8 cellular contexts compared by ENCODE assay signal in the genomic region with DNA sequence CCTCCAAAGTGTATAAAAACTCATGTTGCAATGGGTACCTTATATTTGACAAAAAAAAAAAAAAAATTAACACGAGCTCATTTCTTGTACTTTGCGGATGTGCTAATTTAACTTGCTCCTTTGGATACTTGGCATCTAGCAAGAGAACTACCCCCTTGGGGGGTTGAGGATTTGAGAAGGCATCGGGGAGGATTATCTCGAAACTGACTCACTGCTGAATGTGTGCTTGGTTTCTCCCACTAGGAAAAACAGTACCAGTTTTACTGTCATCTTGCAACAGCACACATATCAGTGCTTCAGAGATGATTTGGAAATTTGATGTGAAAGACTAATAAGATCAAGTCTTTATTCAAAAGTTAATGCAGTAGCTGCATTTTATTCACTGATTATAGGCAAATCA. TPM values are rescaled to one million over a fixed set of nuclear protein-coding genes. Genes with fewer than 3 reads are reported as not detected.
DNase-seq lines count a peak whose midpoint lies in the region; ATAC-seq and TF ChIP-seq lines count a peak whose summit lies in the region.

No MANE protein-coding gene starts in this region.

- H3K9me3 Mint-ChIP-seq in activated T-cell treated with anti-CD3 and anti-CD28 coated beads, Interleukin-2, amount 50 U/mL, for 4 hours: no peaks in the 10 kb centered on the region
- no peaks in the 10 kb centered on the region for H3K9me3 Mint-ChIP-seq in activated CD4-positive, alpha-beta memory T cell treated with anti-CD3 and anti-CD28 coated beads, Interleukin-2, amount 10 ng/mL, durations not matched to agents 7 days and 5 days

- H3K4me1 Mint-ChIP-seq in activated T-cell treated with anti-CD3 and anti-CD28 coated beads, Interleukin-2, amount 50 U/mL, for 4 hours (ENCODE audit: low read depth): peaks cover 17% of the 10 kb centered on the region
- H3K4me1 Mint-ChIP-seq in activated CD4-positive, alpha-beta memory T cell treated with anti-CD3 and anti-CD28 coated beads, Interleukin-2, amount 10 ng/mL, durations not matched to agents 7 days and 5 days: peaks cover 30% of the 10 kb centered on the region

- H3K4me3 Mint-ChIP-seq in activated T-cell treated with anti-CD3 and anti-CD28 coated beads, Interleukin-2, amount 50 U/mL, for 4 hours: peak overlapping the region; percentile 98
- H3K4me3 Mint-ChIP-seq in activated CD4-positive, alpha-beta memory T cell treated with anti-CD3 and anti-CD28 coated beads, Interleukin-2, amount 10 ng/mL, durations not matched to agents 7 days and 5 days: peak overlapping the region; percentile 94

- H3K4me1 ChIP-seq in iPS-20b (ENCODE audit: insufficient read depth, low read length) (no peaks in the 10 kb centered on the region; the same call in 1 of the 2 replicates), tibial nerve (peaks cover 0 to 11% (median 3%) of the 10 kb centered on the region in 4 donors)

- H3K27me3 Mint-ChIP-seq in activated T-cell treated with anti-CD3 and anti-CD28 coated beads, Interleukin-2, amount 50 U/mL, for 4 hours (ENCODE audit: low read depth): no peaks in the 10 kb centered on the region
- no peaks in the 10 kb centered on the region for H3K27me3 Mint-ChIP-seq in activated CD4-positive, alpha-beta memory T cell treated with anti-CD3 and anti-CD28 coated beads, Interleukin-2, amount 10 ng/mL, durations not matched to agents 7 days and 5 days

- POLR2A ChIA-PET in activated CD4-positive, alpha-beta memory T cell treated with anti-CD3 and anti-CD28 coated beads, Interleukin-2, amount 10 ng/mL, durations not matched to agents 7 days and 5 days (lab: Charles Lee): interaction anchor here (0.6 to 1.8 kb wide), 15 partner anchors 12 to 910 kb away, joined by 3 to 6 read pairs (median 4); partner anchors contain the start of genes ACAA1, OXSR1 and XYLB

- H3K4me3 ChIP-seq in iPS-20b (ENCODE audit: low read length) (peak overlapping the region; percentile 90), tibial nerve (peak overlapping the region; percentile 40 to 77 (median 64))

- CTCF ChIA-PET in activated CD4-positive, alpha-beta memory T cell treated with anti-CD3 and anti-CD28 coated beads, Interleukin-2, amount 10 ng/mL, durations not matched to agents 7 days and 5 days (lab: Charles Lee): interaction anchor here (0.6 to 3.4 kb wide), 24 partner anchors 9 to 791 kb away, joined by 3 to 36 read pairs (median 4); partner anchors contain the start of genes OXSR1 and XYLB

- H3K9ac ChIP-seq in iPS-20b (ENCODE audit: low read depth, low read length): peak overlapping the region; percentile 90; the same call in 1 of the 2 replicates

- 28 to 33% methylated on average over 4 of the region's 4 CpGs for WGBS in tibial nerve, 2 donors

- TF ChIP-seq CTCF in tibial nerve (IDR thresholded peaks at IDR 0.05): no peak

- H3K9me3 ChIP-seq in iPS-20b (ENCODE audit: insufficient read depth, low read depth, low read length) (no peaks in the 10 kb centered on the region), tibial nerve (no peaks in the 10 kb centered on the region)

- H3K36me3 ChIP-seq in iPS-20b (ENCODE audit: insufficient read depth, low read depth, low read length) (peaks cover 35% of the 10 kb centered on the region), tibial nerve (peaks cover 0 to 14% (median 0%) of the 10 kb centered on the region in 3 donors)

- DNase-seq in activated T-cell treated with anti-CD3 and anti-CD28 coated beads, Interleukin-2, amount 50 U/mL, for 4 hours: no peak
- no peak for DNase-seq in activated T-cell treated with anti-CD3 and anti-CD28 coated beads, Interleukin-2, amount 50 U/mL, for 48 hours
- DNase-seq in activated CD4-positive, alpha-beta memory T cell treated with anti-CD3 and anti-CD28 coated beads, Interleukin-2, amount 10 ng/mL, durations not matched to agents 7 days and 5 days: no peak
- DNase-seq in tibial nerve (ENCODE audit: low spot score in 2 of 2) (no peak), NCI-H1694 treated with DMSO at 0.1 percent for 48 hours (lab: John Stamatoyannopoulos, UW) (no peak)
- DNase-seq in stimulated activated CD8-positive, alpha-beta memory T cell treated with anti-CD3 and anti-CD28 coated beads, Interleukin-4, amount 100 ng/mL, for 48 hours: no peak

- H3K27ac ChIP-seq in iPS-20b (ENCODE audit: low read length) (no peak overlapping the region), tibial nerve (no peak overlapping the region)

- H3K27ac Mint-ChIP-seq in activated CD4-positive, alpha-beta memory T cell treated with anti-CD3 and anti-CD28 coated beads, Interleukin-2, amount 10 ng/mL, durations not matched to agents 7 days and 5 days: peak overlapping the region; percentile 55

- no peak for ATAC-seq in activated T-cell treated with anti-CD3 and anti-CD28 coated beads, Interleukin-2, amount 50 U/mL, for 4 hours
- no peak for ATAC-seq in GM18519 (IDR thresholded peaks at IDR 0.05; ENCODE audit: low FRiP score, unreplicated experiment)

- no peak for TF ChIP-seq POLR2A in tibial nerve (IDR thresholded peaks at IDR 0.05)

- no peak for TF ChIP-seq EP300 in tibial nerve (IDR thresholded peaks at IDR 0.05)

- H3K27me3 ChIP-seq in iPS-20b (ENCODE audit: insufficient read depth, low read length) (no peaks in the 10 kb centered on the region), tibial nerve (no peaks in the 10 kb centered on the region)

- peaks cover 11% of the 10 kb centered on the region for H3K36me3 Mint-ChIP-seq in activated T-cell treated with anti-CD3 and anti-CD28 coated beads, Interleukin-2, amount 50 U/mL, for 4 hours (ENCODE audit: insufficient read depth)
- H3K36me3 Mint-ChIP-seq in activated CD4-positive, alpha-beta memory T cell treated with anti-CD3 and anti-CD28 coated beads, Interleukin-2, amount 10 ng/mL, durations not matched to agents 7 days and 5 days (ENCODE audit: low read depth): peaks cover 27% of the 10 kb centered on the region

RNA-seq across cellular contexts. Expression of gene EXOG, which starts 0.9 kb away (rescaled TPM):
- total RNA-seq in activated T-cell treated with anti-CD3 and anti-CD28 coated beads, Interleukin-2, amount 50 U/mL, for 4 hours: 10 to 100 TPM; 18.8 to 22.7 (median 21.7) TPM
- total RNA-seq in activated CD4-positive, alpha-beta memory T cell treated with anti-CD3 and anti-CD28 coated beads, Interleukin-2, amount 10 ng/mL, durations not matched to agents 7 days and 5 days: 10 to 100 TPM; 17.8 to 19.0 TPM
- 10 to 100 TPM in 3 of 4 donors, 1 to 10 TPM in 1; 9.9 to 21.9 (median 20.9) TPM for total RNA-seq in tibial nerve

RNA-seq across cellular contexts. Expression of gene ACVR2B, which starts 43.3 kb away (rescaled TPM):
- total RNA-seq in activated T-cell treated with anti-CD3 and anti-CD28 coated beads, Interleukin-2, amount 50 U/mL, for 4 hours: 1 to 10 TPM; 4.5 to 5.5 (median 4.5) TPM
- 1 to 10 TPM; 7.0 to 7.6 TPM for total RNA-seq in activated CD4-positive, alpha-beta memory T cell treated with anti-CD3 and anti-CD28 coated beads, Interleukin-2, amount 10 ng/mL, durations not matched to agents 7 days and 5 days
- 10 to 100 TPM in 3 of 4 donors, 1 to 10 TPM in 1; 8.7 to 15.3 (median 12.6) TPM for total RNA-seq in tibial nerve
